ENCODE assay signal across 18 cellular contexts in genomic region chr1:183931646-183932271, GRCh38.
DNase-seq lines count a peak whose midpoint lies in the region; ATAC-seq and TF ChIP-seq lines count a peak whose summit lies in the region.
"Had no signal": no experiment of that assay in that cellular context is flagged by ENCODE, and none has a peak within 500 bp of the region (broad histone marks: within the 10 kb centered on the region; RNA-seq: fewer than 3 reads in every experiment).

No MANE protein-coding gene starts in this region.

- intact Hi-C loops in IMR-90 (cut with micrococcal nuclease): loop anchor here (5.0 kb wide), 2 partner anchors 121 to 451 kb away; partner anchors contain the start of gene TSEN15
- intact Hi-C loops in activated CD4-positive, alpha-beta T cell treated with anti-CD3 and anti-CD28 coated beads, Interleukin-2, amount 10 ng/mL, durations not matched to agents 24 days and 14 days (cut with micrococcal nuclease): no loop called here

- in situ Hi-C loops in IMR-90 (cut with MboI; ENCODE audit: low sequenced_read_pairs): no loop called here

- DNase-seq in IMR-90 (no peak), immature natural killer cell (no peak), H4 (ENCODE audit: low spot score) (no peak)
- DNase-seq in activated CD4-positive, alpha-beta T cell treated with anti-CD3 and anti-CD28 coated beads, Interleukin-2, amount 10 ng/mL, durations not matched to agents 24 days and 14 days: no peak
- no peak for DNase-seq in activated CD4-positive, alpha-beta T cell treated with anti-CD3 and anti-CD28 coated beads for 1 hour
- DNase-seq: Caco-2, cortex of kidney, kidney glomerular epithelial cell, NCI-H1048, T-cell had no signal

- H3K4me1 ChIP-seq in IMR-90 (ENCODE audit: control insufficient read depth, insufficient read depth, low read length): peaks cover 4% of the 10 kb centered on the region
- peaks cover 16% of the 10 kb centered on the region for H3K4me1 ChIP-seq in skeletal muscle satellite cell (ENCODE audit: control insufficient read depth, insufficient read depth, low read length)

- dilution Hi-C loops in IMR-90 (cut with HindIII; ENCODE audit: low sequenced_read_pairs, unreplicated experiment): no loop called here

- peak overlapping the region; percentile 27 for H3K4me2 ChIP-seq in IMR-90 (ENCODE audit: low read depth, low read length)
- peak overlapping the region; percentile 74 for H3K4me2 ChIP-seq in skeletal muscle satellite cell (ENCODE audit: low read length)
- H3K4me2 ChIP-seq: smooth muscle cell had no signal

- no peak overlapping the region; the same call in 1 of the 2 replicates for H4K91ac ChIP-seq in IMR-90 (ENCODE audit: insufficient read depth, low read depth, low read length)

- H3K27me3 ChIP-seq in IMR-90 (ENCODE audit: control insufficient read depth, insufficient read depth, low read length) (no peaks in the 10 kb centered on the region), skeletal muscle satellite cell (ENCODE audit: control insufficient read depth, insufficient read depth, low read length) (no peaks in the 10 kb centered on the region)

- peak overlapping the region; percentile 69 for H2AFZ ChIP-seq in IMR-90 (replicated peaks; ENCODE audit: low read length, poor library complexity)

- CTCF ChIA-PET in IMR-90 (lab: Yijun Ruan, JAX): interaction anchor here (1.5 kb wide), 1 partner anchor 16 kb away, joined by 7 read pairs; no protein-coding TSS in a partner anchor

- no TSS peak for BruUV-seq in IMR-90 (replicated peaks; lab: Mats Ljungman, UMichigan)

- POLR2A ChIA-PET in IMR-90 (lab: Charles Lee; ENCODE audit: unreplicated experiment): no interaction called here

- H3K14ac ChIP-seq in IMR-90 (replicated peaks; ENCODE audit: low read depth, low read length): peak overlapping the region; percentile 68; the same call in 1 of the 2 replicates

- H3K36me3 Mint-ChIP-seq in immature natural killer cell: peaks cover 3 to 4% (median 4%) of the 10 kb centered on the region in 3 donors
- H3K36me3 Mint-ChIP-seq in activated CD4-positive, alpha-beta T cell treated with anti-CD3 and anti-CD28 coated beads, Interleukin-2, amount 10 ng/mL, durations not matched to agents 24 days and 14 days (ENCODE audit: low read depth): no peaks in the 10 kb centered on the region
- H3K36me3 Mint-ChIP-seq: T-cell had no signal

- WGBS in IMR-90 (ENCODE audit: extremely low coverage in 2 of 2, insufficient read length in 1 of 2), 2 experiments: no CpG with 5 or more reads among the region's 2 CpGs

- no peak overlapping the region for H3K9ac ChIP-seq in IMR-90 (ENCODE audit: low read depth, low read length)
- H3K9ac ChIP-seq in skeletal muscle satellite cell (ENCODE audit: low read depth, low read length): no peak overlapping the region

- no peaks in the 10 kb centered on the region for H4K20me1 ChIP-seq in IMR-90 (ENCODE audit: insufficient read depth, low read length)

- peak overlapping the region in 1 of 5 donors; percentile 8 for H3K4me3 Mint-ChIP-seq in immature natural killer cell
- no peak overlapping the region for H3K4me3 Mint-ChIP-seq in activated CD4-positive, alpha-beta T cell treated with anti-CD3 and anti-CD28 coated beads, Interleukin-2, amount 10 ng/mL, durations not matched to agents 24 days and 14 days
- H3K4me3 Mint-ChIP-seq: activated T-helper 1 cell treated with anti-CD3 and anti-CD28 coated beads, Interleukin-12 subunit alpha, Interleukin-12 subunit beta, Interleukin-2, Interleukin-4 antibody, amounts not matched to agents 30 ng/mL and 10 ng/mL and 1 ng/mL, durations not matched to agents 14 hours and 24 hours and 36 hours; T-cell had no signal

- H2BK20ac ChIP-seq in IMR-90 (ENCODE audit: low read depth, low read length): no peak overlapping the region

- peaks cover 14% of the 10 kb centered on the region for H3K9me1 ChIP-seq in IMR-90 (ENCODE audit: insufficient read depth, low read length)

- no peak overlapping the region for H2BK5ac ChIP-seq in IMR-90 (ENCODE audit: low read depth, low read length, poor library complexity, severe bottlenecking)

- H3K4me3 ChIP-seq in IMR-90 (ENCODE audit: insufficient read depth, low read depth, low read length): no peak overlapping the region
- peak overlapping the region; percentile 30 for H3K4me3 ChIP-seq in skeletal muscle satellite cell (ENCODE audit: low read length)
- H3K4me3 ChIP-seq: mucosa of descending colon, smooth muscle cell had no signal

- H3K79me1 ChIP-seq in IMR-90 (ENCODE audit: low read depth in 1 of 2, low read length in 2 of 2): no peaks in the 10 kb centered on the region

- H3K27me3 Mint-ChIP-seq in immature natural killer cell (ENCODE audit: low read depth in 3 of 3): no peaks in the 10 kb centered on the region
- no peaks in the 10 kb centered on the region for H3K27me3 Mint-ChIP-seq in activated CD4-positive, alpha-beta T cell treated with anti-CD3 and anti-CD28 coated beads, Interleukin-2, amount 10 ng/mL, durations not matched to agents 24 days and 14 days
- H3K27me3 Mint-ChIP-seq: T-cell had no signal

- H3K9me3 ChIP-seq in IMR-90 (ENCODE audit: control insufficient read depth, insufficient read depth, low read length): no peaks in the 10 kb centered on the region
- no peaks in the 10 kb centered on the region for H3K9me3 ChIP-seq in skeletal muscle satellite cell (replicated peaks; ENCODE audit: low read length)
- H3K9me3 ChIP-seq: Caco-2, mucosa of descending colon had no signal

- H3K56ac ChIP-seq in IMR-90 (ENCODE audit: extremely low read depth, insufficient read depth, low read length): no peak overlapping the region

- 0 out of 3 replicates have a peak overlapping the region, but pooled peaks have one; percentile 3 for H2BK15ac ChIP-seq in IMR-90 (ENCODE audit: low read depth, low read length)

- no peak for TF ChIP-seq RAD21 in IMR-90 (IDR thresholded peaks at IDR 0.05; ENCODE audit: low read length)

- peak overlapping the region in 1 of 2 experiments; percentile 3; a peak in 1 of 4 replicates for H4K8ac ChIP-seq in IMR-90 (ENCODE audit: low read depth in 2 of 2, low read length in 2 of 2)

- H3K27ac ChIP-seq in IMR-90 (ENCODE audit: insufficient read depth, low read length) (no peak overlapping the region), cingulate gyrus (ENCODE audit: low read depth, low read length) (peak overlapping the region; percentile 86)
- H3K27ac ChIP-seq: epithelial cell of prostate, WERI-Rb-1 had no signal

- H3K18ac ChIP-seq in IMR-90 (ENCODE audit: low read depth, low read length): no peak overlapping the region

- H2AK9ac ChIP-seq in IMR-90 (replicated peaks; ENCODE audit: low read depth, low read length, poor library complexity): no peak overlapping the region

- H3K27ac Mint-ChIP-seq in immature natural killer cell: peak overlapping the region in 5 of 6 donors; percentile 4 to 49 (median 29)
- no peak overlapping the region for H3K27ac Mint-ChIP-seq in activated CD4-positive, alpha-beta T cell treated with anti-CD3 and anti-CD28 coated beads, Interleukin-2, amount 10 ng/mL, durations not matched to agents 24 days and 14 days
- H3K27ac Mint-ChIP-seq: activated T-helper 1 cell treated with anti-CD3 and anti-CD28 coated beads, Interleukin-12 subunit alpha, Interleukin-12 subunit beta, Interleukin-2, Interleukin-4 antibody, amounts not matched to agents 30 ng/mL and 10 ng/mL and 1 ng/mL, durations not matched to agents 14 hours and 24 hours and 36 hours had no signal

- H3K4me1 Mint-ChIP-seq in immature natural killer cell: peaks cover 11 to 46% of the 10 kb centered on the region in 2 donors
- H3K4me1 Mint-ChIP-seq in activated CD4-positive, alpha-beta T cell treated with anti-CD3 and anti-CD28 coated beads, Interleukin-2, amount 10 ng/mL, durations not matched to agents 24 days and 14 days: peaks cover 9% of the 10 kb centered on the region
- H3K4me1 Mint-ChIP-seq: T-cell had no signal

- no peak overlapping the region for H2AK5ac ChIP-seq in IMR-90 (ENCODE audit: low read depth, low read length)

- TF ChIP-seq CTCF in IMR-90 (conservative IDR thresholded peaks at IDR 0.05; ENCODE audit: low read depth, low read length): no peak

- ATAC-seq in IMR-90 (ENCODE audit: low read depth) (peak; percentile 37), GM21619 (IDR thresholded peaks at IDR 0.05; ENCODE audit: unreplicated experiment) (no peak)
- ATAC-seq: T-cell had no signal

- H3K36me3 ChIP-seq in IMR-90 (ENCODE audit: control insufficient read depth, insufficient read depth, low read length): no peaks in the 10 kb centered on the region
- peaks cover 5% of the 10 kb centered on the region for H3K36me3 ChIP-seq in skeletal muscle satellite cell (ENCODE audit: insufficient read depth, low read length)
- H3K36me3 ChIP-seq: WERI-Rb-1 had no signal

- no peaks in the 10 kb centered on the region for H3K9me3 Mint-ChIP-seq in immature natural killer cell
- H3K9me3 Mint-ChIP-seq in activated CD4-positive, alpha-beta T cell treated with anti-CD3 and anti-CD28 coated beads, Interleukin-2, amount 10 ng/mL, durations not matched to agents 24 days and 14 days: no peaks in the 10 kb centered on the region
- H3K9me3 Mint-ChIP-seq: activated T-helper 1 cell treated with anti-CD3 and anti-CD28 coated beads, Interleukin-12 subunit alpha, Interleukin-12 subunit beta, Interleukin-2, Interleukin-4 antibody, amounts not matched to agents 30 ng/mL and 10 ng/mL and 1 ng/mL, durations not matched to agents 14 hours and 24 hours and 36 hours; T-cell had no signal

- H4K5ac ChIP-seq in IMR-90 (ENCODE audit: low read depth, low read length): no peak overlapping the region

- peak overlapping the region; percentile 67; the same call in 1 of the 2 replicates for H3K23ac ChIP-seq in IMR-90 (ENCODE audit: low read depth, low read length)

- no peak for TF ChIP-seq POLR2A in IMR-90 (IDR thresholded peaks at IDR 0.05; ENCODE audit: low read depth, low read length)

- no peak overlapping the region; the same call in 1 of the 2 replicates for H2BK120ac ChIP-seq in IMR-90 (ENCODE audit: low read depth, low read length)

- peak overlapping the region; percentile 19; the same call in 1 of the 2 replicates for H3K4ac ChIP-seq in IMR-90 (ENCODE audit: low read depth, low read length)

TF ChIP-seq in IMR-90, 13 proteins besides CTCF, POLR2A, EP300 and RAD21 (continues in another document):
- TF ChIP-seq USF2 (IDR thresholded peaks at IDR 0.05; ENCODE audit: low read depth, low read length): no peak
- TF ChIP-seq RCOR1 (IDR thresholded peaks at IDR 0.05; ENCODE audit: insufficient replicate concordance, low read length): no peak
- no peak for TF ChIP-seq CEBPB (IDR thresholded peaks at IDR 0.05; ENCODE audit: low read depth, low read length)
